ENCODE assay signal across 9 cellular contexts in the genomic region with DNA sequence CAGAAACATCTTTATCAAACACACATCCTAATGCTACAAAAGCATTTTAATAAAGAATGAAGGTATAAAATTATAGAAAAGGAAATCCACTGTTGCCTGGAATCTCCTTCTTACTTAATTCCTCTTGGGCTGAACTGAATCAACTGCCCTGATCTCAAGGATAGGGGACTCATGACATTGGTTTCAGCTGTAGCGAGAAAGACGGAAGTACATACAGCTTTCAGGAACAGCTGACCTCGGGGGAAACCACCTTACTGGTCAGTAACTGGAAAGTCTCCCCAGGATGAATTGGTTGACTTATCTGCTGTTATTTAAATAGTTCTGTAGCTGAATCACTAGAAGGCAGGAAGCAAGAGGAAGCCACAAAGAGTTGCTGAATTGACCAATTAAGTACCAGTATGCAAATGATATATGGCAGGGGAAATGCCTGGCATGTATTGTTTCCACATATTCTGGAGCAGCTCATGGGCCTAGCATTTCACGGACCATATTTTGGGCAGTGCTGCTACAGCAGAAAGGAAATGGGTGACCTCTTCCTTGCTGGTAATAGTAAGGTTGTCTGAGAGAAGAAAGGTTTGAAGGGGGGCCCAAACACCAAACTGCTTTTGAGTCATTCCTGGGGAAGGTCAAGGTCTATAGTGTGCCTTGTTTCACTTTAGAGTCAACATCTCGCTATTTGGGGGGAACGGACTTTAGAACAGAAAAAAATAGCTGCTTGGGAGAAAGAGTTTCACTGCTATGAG. TPM values are rescaled to one million over a fixed set of nuclear protein-coding genes. Genes with fewer than 3 reads are reported as not detected.
DNase-seq lines count a peak whose midpoint lies in the region; ATAC-seq and TF ChIP-seq lines count a peak whose summit lies in the region.
"Had no signal": no experiment of that assay in that cellular context is flagged by ENCODE, and none has a peak within 500 bp of the region (broad histone marks: within the 10 kb centered on the region; RNA-seq: fewer than 3 reads in every experiment).

No MANE protein-coding gene starts in this region.

- CTCF ChIA-PET in CD4-positive, alpha-beta T cell (lab: Charles Lee), result interaction anchor here (1.2 kb wide), 1 partner anchor 199 kb away, joined by 5 read pairs; the partner anchor contains the start of gene MAP3K5

- POLR2A ChIA-PET in CD4-positive, alpha-beta T cell (lab: Charles Lee), result interaction anchor here (0.7 to 1.2 kb wide), 3 partner anchors 41 to 198 kb away, joined by 3 to 4 read pairs (median 4); partner anchors contain the start of gene MAP3K5

- peaks cover 5% of the 10 kb centered on the region for H3K4me1 ChIP-seq in SJCRH30

- no peaks in the 10 kb centered on the region for H3K9me3 Mint-ChIP-seq in CD4-positive, alpha-beta T cell
- H3K9me3 Mint-ChIP-seq in chondrocyte (ENCODE audit: low read depth) (peaks cover 3% of the 10 kb centered on the region), endothelial cell (ENCODE audit: unreplicated experiment) (no peaks in the 10 kb centered on the region)

- no peak overlapping the region for H3K4me3 Mint-ChIP-seq in CD4-positive, alpha-beta T cell
- H3K4me3 Mint-ChIP-seq in chondrocyte (ENCODE audit: unreplicated experiment) (no peak overlapping the region), endothelial cell (ENCODE audit: unreplicated experiment) (no peak overlapping the region)

- H3K27ac ChIP-seq in CD4-positive, alpha-beta T cell (ENCODE audit: low read depth, low read length), result no peak overlapping the region
- H3K27ac ChIP-seq in SJCRH30, result peak overlapping the region; percentile 22; the same call in 1 of the 2 replicates
- H3K27ac ChIP-seq: VCaP had no signal

- H3K27me3 Mint-ChIP-seq in CD4-positive, alpha-beta T cell, result no peaks in the 10 kb centered on the region
- H3K27me3 Mint-ChIP-seq in chondrocyte (ENCODE audit: low read depth) (no peaks in the 10 kb centered on the region), endothelial cell (ENCODE audit: unreplicated experiment) (peaks cover 3% of the 10 kb centered on the region)

- H3K9me3 ChIP-seq in CD4-positive, alpha-beta T cell (ENCODE audit: control insufficient read depth, low read length), result no peaks in the 10 kb centered on the region
- no peaks in the 10 kb centered on the region for H3K9me3 ChIP-seq in SJCRH30 (replicated peaks)

- peak; percentile 89 for ATAC-seq in CD4-positive, alpha-beta T cell (ENCODE audit: poor library complexity)
- peak; percentile 93 for ATAC-seq in GM19043 (IDR thresholded peaks at IDR 0.05; ENCODE audit: low read depth, unreplicated experiment)
- peak; percentile 99 for ATAC-seq in HG03108 (IDR thresholded peaks at IDR 0.05; ENCODE audit: unreplicated experiment)

- H3K27ac Mint-ChIP-seq in CD4-positive, alpha-beta T cell, result peak overlapping the region; percentile 16
- H3K27ac Mint-ChIP-seq in chondrocyte (ENCODE audit: unreplicated experiment), result peak overlapping the region; percentile 81
- H3K27ac Mint-ChIP-seq in endothelial cell (ENCODE audit: unreplicated experiment), result no peak overlapping the region

- DNase-seq in CD4-positive, alpha-beta T cell, result peak in 1 of 10 experiments; percentile 3
- peak; percentile 34 to 53 for DNase-seq in SJCRH30
- DNase-seq in chondrocyte (ENCODE audit: low spot score), result no peak
- DNase-seq in myocyte (ENCODE audit: low read depth), result peak; percentile 91
- DNase-seq in NCI-H1436 treated with DMSO at 0.1 percent for 48 hours (lab: John Stamatoyannopoulos, UW), result no peak
- no peak for DNase-seq in endothelial cell (ENCODE audit: low spot score)

- no peak for TF ChIP-seq CTCF in CD4-positive, alpha-beta T cell (IDR thresholded peaks at IDR 0.05)
- no peak for TF ChIP-seq CTCF in chondrocyte (IDR thresholded peaks at IDR 0.05)
- no peak for TF ChIP-seq CTCF in endothelial cell (IDR thresholded peaks at IDR 0.05; ENCODE audit: unreplicated experiment)

- peaks cover 78% of the 10 kb centered on the region for H3K36me3 Mint-ChIP-seq in CD4-positive, alpha-beta T cell (ENCODE audit: low read depth)
- H3K36me3 Mint-ChIP-seq in chondrocyte (ENCODE audit: low read depth) (peaks cover 11% of the 10 kb centered on the region), endothelial cell (ENCODE audit: low read depth, unreplicated experiment) (no peaks in the 10 kb centered on the region)

- peaks cover 14% of the 10 kb centered on the region for H3K36me3 ChIP-seq in SJCRH30

- intact Hi-C loops in CD4-positive, alpha-beta T cell (cut with DNase I, micrococcal nuclease), result no loop called here

- H3K27me3 ChIP-seq in CD4-positive, alpha-beta T cell (ENCODE audit: control insufficient read depth, insufficient read depth, low read length), result no peaks in the 10 kb centered on the region
- H3K27me3 ChIP-seq in SJCRH30, result no peaks in the 10 kb centered on the region

- H3K4me3 ChIP-seq in SJCRH30, result no peak overlapping the region

- peaks cover 13% of the 10 kb centered on the region for H3K4me1 Mint-ChIP-seq in CD4-positive, alpha-beta T cell (ENCODE audit: low read depth)
- H3K4me1 Mint-ChIP-seq in chondrocyte (ENCODE audit: low read depth) (peaks cover 27% of the 10 kb centered on the region), endothelial cell (ENCODE audit: unreplicated experiment) (peaks cover 12% of the 10 kb centered on the region)

RNA-seq across cellular contexts. Expression of gene MAP7, which starts 43.7 kb away (rescaled TPM):
- total RNA-seq in CD4-positive, alpha-beta T cell, result under 1 TPM; 0.45 to 0.49 TPM
- total RNA-seq in SJCRH30 (2014; rRNA removed; shearing (Covaris generic)), result 0.06 and 0.13 TPM in 2 replicates
- 0.17 to 1.1 TPM (median 0.77 TPM) in 3 replicates for total RNA-seq in chondrocyte
- total RNA-seq in myocyte, result 0.40 and 0.52 TPM in 2 replicates
- polyA plus RNA-seq in myocyte (2012), result 0.28 TPM
- total RNA-seq in endothelial cell (ENCODE audit: unreplicated experiment), result 1.3 TPM

Comparison
In these comparisons a context has a peak if more than half of its experiments do, and no peak if none do; other contexts are left out.
1. DNase-seq: peak in SJCRH30 (2 of 2) and myocyte (single experiment); none in chondrocyte (single experiment), NCI-H1436 treated with DMSO at 0.1 percent for 48 hours (single experiment) and endothelial cell (single experiment).
2. Peak in every context shown above with its lines, with median percentiles within 50 percentile points of each other: ATAC-seq.